ENCODE assay signal across 17 cellular contexts in the genomic region with DNA sequence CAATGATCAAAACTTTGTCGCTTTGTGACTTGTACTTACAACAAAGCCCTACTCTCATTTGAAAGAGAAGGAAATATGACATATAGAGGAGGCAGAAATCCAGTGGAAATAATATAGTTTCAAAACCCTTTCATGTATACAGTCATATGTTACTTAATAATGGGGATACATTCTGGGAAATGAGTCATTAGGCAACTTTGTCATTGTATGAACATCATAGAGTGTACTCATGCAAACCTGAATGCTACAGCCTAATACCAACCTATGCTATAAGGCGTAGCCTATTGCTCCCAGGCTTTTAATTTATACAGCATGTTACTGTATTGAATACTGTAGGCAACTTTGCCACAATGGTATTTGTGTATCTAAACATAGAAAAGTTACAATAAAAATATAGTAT.
"Had no signal": no experiment of that assay in that cellular context is flagged by ENCODE, and none has a peak within 500 bp of the region (broad histone marks: within the 10 kb centered on the region; RNA-seq: fewer than 3 reads in every experiment).

No MANE protein-coding gene starts in this region.

- H3K4me3 ChIP-seq: suprapubic skin had no signal

- H3K4me3 Mint-ChIP-seq: activated CD4-positive, alpha-beta T cell treated with anti-CD3 and anti-CD28 coated beads, Interleukin-2, amount 10 ng/mL, durations not matched to agents 24 days and 14 days; activated CD8-positive, alpha-beta T cell treated with anti-CD3 and anti-CD28 coated beads, Interleukin-2, amount 10 ng/mL, durations not matched to agents 7 days and 5 days; activated T-cell treated with anti-CD3 and anti-CD28 coated beads, Interleukin-2, amount 50 U/mL, for 72 hours; dendritic cell treated with granulocyte-macrophage colony-stimulating factor and Interleukin-4, amounts not matched to agents 40 ng/mL and 50 ng/mL, for 4 days; nephron had no signal

- DNase-seq: activated CD4-positive, alpha-beta T cell treated with anti-CD3 and anti-CD28 coated beads, Interleukin-2, amount 10 ng/mL, durations not matched to agents 24 days and 14 days; activated CD4-positive, CD25-positive, alpha-beta regulatory T cell; activated CD8-positive, alpha-beta memory T cell treated with anti-CD3 and anti-CD28 coated beads, Interleukin-2, amount 50 U/mL, for 48 hours; activated CD8-positive, alpha-beta T cell treated with anti-CD3 and anti-CD28 coated beads, Interleukin-2, amount 10 ng/mL, durations not matched to agents 7 days and 5 days; activated T-cell treated with anti-CD3 and anti-CD28 coated beads, Interleukin-2, amount 50 U/mL, for 72 hours; aorta; glutamatergic neuron; kidney glomerular epithelial cell; nucleus accumbens; right cardiac atrium; small intestine; stimulated activated CD4-positive, alpha-beta T cell treated with anti-CD3 and anti-CD28 coated beads, Interleukin-4, amount 100 ng/mL, for 24 hours; stimulated activated naive CD4-positive, alpha-beta T cell treated with Interleukin-2 at 50 U/mL for 16 hours; trophoblast cell had no signal

- ATAC-seq: activated CD8-positive, alpha-beta T cell treated with anti-CD3 and anti-CD28 coated beads, Interleukin-2, amount 10 ng/mL, durations not matched to agents 7 days and 5 days; right cardiac atrium had no signal

- H3K27me3 Mint-ChIP-seq: activated CD4-positive, alpha-beta T cell treated with anti-CD3 and anti-CD28 coated beads, Interleukin-2, amount 10 ng/mL, durations not matched to agents 24 days and 14 days; dendritic cell treated with granulocyte-macrophage colony-stimulating factor and Interleukin-4, amounts not matched to agents 40 ng/mL and 50 ng/mL, for 4 days had no signal

- H3K27ac Mint-ChIP-seq: activated CD4-positive, alpha-beta T cell treated with anti-CD3 and anti-CD28 coated beads, Interleukin-2, amount 10 ng/mL, durations not matched to agents 24 days and 14 days; activated CD8-positive, alpha-beta T cell treated with anti-CD3 and anti-CD28 coated beads, Interleukin-2, amount 10 ng/mL, durations not matched to agents 7 days and 5 days; activated T-cell treated with anti-CD3 and anti-CD28 coated beads, Interleukin-2, amount 50 U/mL, for 72 hours; dendritic cell treated with granulocyte-macrophage colony-stimulating factor and Interleukin-4, amounts not matched to agents 40 ng/mL and 50 ng/mL, for 4 days; nephron had no signal

- H3K9me3 Mint-ChIP-seq: activated CD4-positive, alpha-beta T cell treated with anti-CD3 and anti-CD28 coated beads, Interleukin-2, amount 10 ng/mL, durations not matched to agents 24 days and 14 days; dendritic cell treated with granulocyte-macrophage colony-stimulating factor and Interleukin-4, amounts not matched to agents 40 ng/mL and 50 ng/mL, for 4 days; nephron had no signal
